In the genomic region with DNA sequence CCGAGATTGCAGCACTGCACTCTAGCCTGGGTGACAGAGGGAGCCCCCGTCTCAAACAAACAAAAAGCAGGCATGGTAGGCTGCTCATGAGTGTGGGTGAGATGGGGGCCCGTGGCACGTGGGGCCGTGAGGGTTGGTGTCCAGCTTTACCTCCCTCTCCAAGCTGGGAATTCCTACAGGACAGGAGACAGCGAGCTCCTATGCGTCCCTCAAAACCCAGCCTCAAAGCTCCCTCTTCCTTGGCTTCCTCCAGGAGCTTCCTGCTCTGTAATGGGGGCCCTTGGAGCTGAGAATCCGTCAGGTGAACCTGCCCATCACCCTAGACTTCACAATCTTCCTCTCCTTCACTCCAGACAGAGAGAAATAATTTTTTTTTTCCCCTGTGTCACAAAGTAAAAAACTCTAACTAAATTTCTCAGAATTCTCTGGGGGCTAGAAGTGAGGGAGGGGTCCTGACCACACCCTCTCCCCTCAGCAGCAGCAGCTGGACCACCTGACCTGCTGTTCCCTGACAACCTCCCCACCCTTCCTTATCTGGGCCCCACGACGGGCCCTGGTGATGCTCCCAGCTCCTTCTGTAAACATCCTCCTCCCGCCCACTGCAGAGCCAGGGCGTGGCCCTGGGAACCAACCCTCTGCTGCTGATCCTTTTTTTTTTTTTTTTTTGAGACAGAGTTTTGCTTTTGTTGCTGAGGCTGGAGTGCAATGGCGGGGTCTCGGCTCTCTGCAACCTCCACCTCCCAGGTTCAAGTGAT, we compare ENCODE assay signal across 1 cellular context.
TF ChIP-seq lines count a peak whose summit lies in the region.

No MANE protein-coding gene starts in this region.

TF ChIP-seq in WTC11, 78 proteins besides CTCF, POLR2A, EP300 and RAD21:
- TF ChIP-seq ETV6 (CRISPR knock-in tag; IDR thresholded peaks at IDR 0.05), result no peak
- TF ChIP-seq, protein P1, sequence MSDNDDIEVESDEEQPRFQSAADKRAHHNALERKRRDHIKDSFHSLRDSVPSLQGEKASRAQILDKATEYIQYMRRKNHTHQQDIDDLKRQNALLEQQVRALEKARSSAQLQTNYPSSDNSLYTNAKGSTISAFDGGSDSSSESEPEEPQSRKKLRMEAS (CRISPR knock-in tag; IDR thresholded peaks at IDR 0.05), result no peak
- TF ChIP-seq, protein P2, sequence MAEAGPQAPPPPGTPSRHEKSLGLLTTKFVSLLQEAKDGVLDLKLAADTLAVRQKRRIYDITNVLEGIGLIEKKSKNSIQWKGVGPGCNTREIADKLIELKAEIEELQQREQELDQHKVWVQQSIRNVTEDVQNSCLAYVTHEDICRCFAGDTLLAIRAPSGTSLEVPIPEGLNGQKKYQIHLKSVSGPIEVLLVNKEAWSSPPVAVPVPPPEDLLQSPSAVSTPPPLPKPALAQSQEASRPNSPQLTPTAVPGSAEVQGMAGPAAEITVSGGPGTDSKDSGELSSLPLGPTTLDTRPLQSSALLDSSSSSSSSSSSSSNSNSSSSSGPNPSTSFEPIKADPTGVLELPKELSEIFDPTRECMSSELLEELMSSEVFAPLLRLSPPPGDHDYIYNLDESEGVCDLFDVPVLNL (CRISPR knock-in tag; IDR thresholded peaks at IDR 0.05; ENCODE audit: borderline replicate concordance, low read depth), result no peak
- no peak for TF ChIP-seq TEAD1 (CRISPR knock-in tag; IDR thresholded peaks at IDR 0.05)
- TF ChIP-seq ZNF671 (CRISPR knock-in tag; IDR thresholded peaks at IDR 0.05), result no peak
- no peak for TF ChIP-seq GABPB1 (CRISPR knock-in tag; IDR thresholded peaks at IDR 0.05)
- no peak for TF ChIP-seq NFATC4 (CRISPR knock-in tag; IDR thresholded peaks at IDR 0.05)
